In the genomic region with DNA sequence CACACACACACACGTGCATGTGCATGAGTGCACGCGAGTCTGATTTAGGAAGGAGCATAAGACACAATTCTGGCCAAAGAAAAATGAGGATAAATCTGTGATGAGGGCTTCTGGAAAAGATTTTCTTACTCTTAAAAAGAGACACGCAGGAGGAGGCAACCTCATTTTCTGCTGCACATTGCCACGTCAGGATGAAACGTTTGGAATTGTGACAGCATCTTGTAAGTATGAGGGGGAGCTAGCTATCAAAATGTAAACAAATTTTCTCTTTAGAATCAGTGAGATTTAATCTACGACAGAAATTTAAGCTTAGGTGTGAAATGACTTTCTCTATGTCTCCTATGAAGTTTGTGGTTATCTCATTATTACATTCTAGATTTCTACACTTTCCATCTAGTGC, we compare ENCODE assay signal across 19 cellular contexts.
"Had no signal": no experiment of that assay in that cellular context is flagged by ENCODE, and none has a peak within 500 bp of the region (broad histone marks: within the 10 kb centered on the region; RNA-seq: fewer than 3 reads in every experiment).

No MANE protein-coding gene starts in this region.

- H3K4me3 ChIP-seq: cardiac muscle cell, esophagus muscularis mucosa, left lung, tibial nerve, vagina had no signal

- ATAC-seq: activated T-cell treated with anti-CD3 and anti-CD28 coated beads, Interleukin-2, amount 50 U/mL, for 72 hours; left lung; stimulated activated naive CD8-positive, alpha-beta T cell treated with anti-CD3 and anti-CD28 coated beads, Interleukin-15, Interleukin-2, amounts not matched to agents 100 U/mL and 50 U/mL, for 24 hours had no signal

- DNase-seq: activated CD4-positive, alpha-beta T cell treated with anti-CD3 and anti-CD28 coated beads, Interleukin-2, amount 50 U/mL, for 4 hours; activated gamma-delta T cell treated with Interleukin-2 at 50 U/mL for 16 hours; activated T-cell treated with anti-CD3 and anti-CD28 coated beads, Interleukin-2, amount 50 U/mL, for 72 hours; amygdala; dermis blood vessel endothelial cell; effector memory CD4-positive, alpha-beta T cell; kidney; left lung; midbrain; nephron progenitor cell; nucleus accumbens; posterior cingulate gyrus; retina; stimulated activated naive CD8-positive, alpha-beta T cell treated with anti-CD3 and anti-CD28 coated beads, Interleukin-15, Interleukin-2, amounts not matched to agents 100 U/mL and 50 U/mL, for 24 hours; substantia nigra had no signal
